ENCODE assay signal across 17 cellular contexts in genomic region chr4:113288691-113289090, GRCh38.
"Had no signal": no experiment of that assay in that cellular context is flagged by ENCODE, and none has a peak within 500 bp of the region (broad histone marks: within the 10 kb centered on the region; RNA-seq: fewer than 3 reads in every experiment).

No MANE protein-coding gene starts in this region.

- H3K4me1 ChIP-seq: psoas muscle, uterus had no signal

- H3K27me3 ChIP-seq: hepatocyte, thyroid gland, uterus had no signal

- H3K4me3 ChIP-seq: hepatocyte, psoas muscle, skin epidermis, thyroid gland, uterus had no signal

- H3K36me3 ChIP-seq: thyroid gland, uterus had no signal

- H3K4me2 ChIP-seq: hepatocyte had no signal

- H3K79me2 ChIP-seq: hepatocyte had no signal

- H2AFZ ChIP-seq: hepatocyte had no signal

- FAIRE-seq: endometrium had no signal

- H3K27ac ChIP-seq: hepatocyte, psoas muscle, skin epidermis, thyroid gland, uterus had no signal

- DNase-seq: cortex of kidney; effector memory CD4-positive, alpha-beta T cell; foreskin melanocyte; head of caudate nucleus; mammary epithelial cell; naive thymus-derived CD4-positive, alpha-beta T cell; nephron progenitor cell; psoas muscle; stimulated activated CD4-positive, alpha-beta T cell treated with anti-CD3 and anti-CD28 coated beads, Interleukin-2, amount 100 ng/mL, for 24 hours; stimulated activated naive CD4-positive, alpha-beta T cell treated with Interleukin-2 at 50 U/mL for 16 hours; thyroid gland; uterus had no signal

- H3K9me3 ChIP-seq: psoas muscle, thyroid gland, uterus had no signal

- ATAC-seq: esophagus mucosa; naive thymus-derived CD4-positive, alpha-beta T cell; psoas muscle; sciatic nerve had no signal
